Comparison of ENCODE assay signal across 13 cellular contexts in the genomic region with DNA sequence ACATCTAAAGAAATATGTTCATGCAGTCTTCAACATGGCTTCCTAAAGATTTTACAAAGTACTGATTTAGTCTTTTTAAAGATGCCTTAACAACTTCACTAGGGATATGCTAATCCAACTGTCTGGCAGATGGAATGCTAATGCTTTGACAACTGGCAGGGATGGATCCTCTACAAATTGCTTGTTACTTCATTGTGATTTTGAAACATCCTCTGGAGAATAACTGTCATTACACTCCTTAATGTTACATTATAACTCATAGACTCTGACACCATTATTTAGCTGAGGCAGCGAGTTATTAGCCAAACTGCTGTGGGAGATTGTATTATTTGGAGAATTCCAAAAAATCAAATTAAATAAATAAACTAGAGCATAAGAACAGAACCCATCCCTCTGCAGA.
"Had no signal": no experiment of that assay in that cellular context is flagged by ENCODE, and none has a peak within 500 bp of the region (broad histone marks: within the 10 kb centered on the region; RNA-seq: fewer than 3 reads in every experiment).

No MANE protein-coding gene starts in this region.

- H3K27ac ChIP-seq: cardiac muscle cell, neutrophil, tibial artery had no signal

- H3K27me3 ChIP-seq: cardiac muscle cell, neutrophil, tibial artery, uterus had no signal

- H3K36me3 ChIP-seq: cardiac muscle cell, neutrophil, tibial artery, uterus had no signal

- DNase-seq: activated CD4-positive, alpha-beta memory T cell treated with anti-CD3 and anti-CD28 coated beads, Interleukin-2, amount 10 ng/mL, durations not matched to agents 7 days and 5 days; activated CD4-positive, alpha-beta T cell treated with anti-CD3 and anti-CD28 coated beads for 36 hours; activated CD8-positive, alpha-beta memory T cell treated with anti-CD3 and anti-CD28 coated beads, Interleukin-2, amount 50 U/mL, for 4 hours; activated naive CD8-positive, alpha-beta T cell treated with anti-CD3 and anti-CD28 coated beads, Interleukin-2, amount 10 ng/mL, durations not matched to agents 7 days and 5 days; hippocampal formation; small intestine; T1000; tibial artery; uterus had no signal

- H3K9me3 ChIP-seq: neutrophil, tibial artery, uterus had no signal

- ATAC-seq: activated CD4-positive, alpha-beta T cell treated with anti-CD3 and anti-CD28 coated beads for 36 hours; stimulated activated effector memory CD8-positive, alpha-beta T cell treated with anti-CD3 and anti-CD28 coated beads, Interleukin-12 subunit alpha, Interleukin-12 subunit beta, amount 100 ng/mL, for 72 hours had no signal

- FAIRE-seq: astrocyte, small intestine had no signal

- H3K4me1 ChIP-seq: tibial artery, uterus had no signal

- H3K4me3 ChIP-seq: cardiac muscle cell, tibial artery, uterus had no signal
